In the genomic region with DNA sequence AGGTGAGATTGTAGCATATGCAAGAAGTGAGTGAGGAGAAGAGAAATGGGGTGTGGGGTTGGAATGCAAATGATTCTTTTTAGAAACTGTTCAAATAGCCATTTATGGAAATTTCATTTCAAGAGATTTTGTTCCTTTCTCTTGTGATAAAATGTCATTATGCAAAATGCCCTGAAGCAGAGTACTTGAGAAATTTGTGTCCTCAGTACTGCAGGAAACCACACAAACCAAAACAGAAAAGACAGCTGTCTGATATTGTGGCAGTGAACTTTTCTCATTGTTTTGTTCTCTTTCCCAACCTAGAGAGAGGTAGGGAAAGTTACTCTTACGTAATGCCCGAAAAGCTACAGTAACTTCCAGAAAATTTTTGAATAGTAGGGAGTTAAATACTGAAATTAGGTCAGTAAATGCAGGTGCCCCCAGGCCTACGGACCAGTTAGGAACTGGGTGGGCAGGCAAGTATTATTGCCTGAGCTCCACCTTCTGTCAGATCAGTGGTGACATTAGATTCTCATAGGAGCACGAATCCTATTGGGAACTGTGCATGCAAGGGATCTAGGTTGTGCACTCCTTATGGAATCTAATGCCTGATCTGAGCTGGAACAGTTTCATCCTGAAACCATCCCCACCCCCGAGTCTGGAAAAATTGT, we compare ENCODE assay signal across 9 cellular contexts. TPM values are rescaled to one million over a fixed set of nuclear protein-coding genes. Genes with fewer than 3 reads are reported as not detected.
DNase-seq lines count a peak whose midpoint lies in the region; ATAC-seq and TF ChIP-seq lines count a peak whose summit lies in the region.
"Had no signal": no experiment of that assay in that cellular context is flagged by ENCODE, and none has a peak within 500 bp of the region (broad histone marks: within the 10 kb centered on the region; RNA-seq: fewer than 3 reads in every experiment).

No MANE protein-coding gene starts in this region.

- H3K36me3 Mint-ChIP-seq in MCF 10A (ENCODE audit: insufficient read depth, unreplicated experiment) (no peaks in the 10 kb centered on the region), type B pancreatic cell (peaks cover 63% of the 10 kb centered on the region)
- peaks cover 52% of the 10 kb centered on the region for H3K36me3 Mint-ChIP-seq in T-helper 2 cell treated with Interferon-gamma antibody and Interleukin-4, amounts not matched to agents 5 μg/mL and 100 μg/mL, for 36 hours (ENCODE audit: low read depth)

- H3K4me3 ChIP-seq in mammary epithelial cell (replicated peaks in 1 of 3; ENCODE audit: insufficient read depth in 1 of 3, low read depth in 2 of 3, low read length in 3 of 3): no peak overlapping the region

- no peaks in the 10 kb centered on the region for H3K27me3 ChIP-seq in mammary epithelial cell (ENCODE audit: insufficient read depth, low read length)

- H3K4me3 Mint-ChIP-seq in MCF 10A (ENCODE audit: unreplicated experiment): no peak overlapping the region
- H3K4me3 Mint-ChIP-seq in T-helper 2 cell treated with Interferon-gamma antibody and Interleukin-4, amounts not matched to agents 5 μg/mL and 100 μg/mL, for 36 hours: peak overlapping the region; percentile 28
- no peak overlapping the region for H3K4me3 Mint-ChIP-seq in type B pancreatic cell

- TF ChIP-seq CTCF in MCF 10A (IDR thresholded peaks at IDR 0.05; ENCODE audit: unreplicated experiment) (no peak), mammary epithelial cell (conservative IDR thresholded peaks at IDR 0.05 in 1 of 2, IDR thresholded peaks at IDR 0.05 in 1 of 2; ENCODE audit: extremely low read depth in 1 of 2, insufficient read depth in 1 of 2, low read depth in 1 of 2, low read length in 2 of 2) (no peak), type B pancreatic cell (conservative IDR thresholded peaks at IDR 0.05) (no peak), GM13976 (IDR thresholded peaks at IDR 0.05; ENCODE audit: borderline replicate concordance, control extremely low read depth, extremely low read depth, insufficient read depth, missing control alignments) (no peak)

- no peak overlapping the region for H2AFZ ChIP-seq in mammary epithelial cell (ENCODE audit: low read depth, low read length)

- H3K9me3 ChIP-seq in mammary epithelial cell (replicated peaks; ENCODE audit: insufficient read depth, low read length): no peaks in the 10 kb centered on the region

- H3K27ac Mint-ChIP-seq in MCF 10A (ENCODE audit: low read depth, unreplicated experiment) (peak overlapping the region; percentile 73), type B pancreatic cell (peak overlapping the region; percentile 3)
- H3K27ac Mint-ChIP-seq in T-helper 2 cell treated with Interferon-gamma antibody and Interleukin-4, amounts not matched to agents 5 μg/mL and 100 μg/mL, for 36 hours: peak overlapping the region; percentile 38

- peak; percentile 74 for DNase-seq in MCF 10A (ENCODE audit: unreplicated experiment)
- DNase-seq in mammary epithelial cell: no peak
- no peak for DNase-seq in T-helper 2 cell treated with Interferon-gamma antibody and Interleukin-4, amounts not matched to agents 5 μg/mL and 100 μg/mL, for 36 hours (ENCODE audit: low spot score)
- no peak for DNase-seq in type B pancreatic cell (ENCODE audit: extremely low spot score, unreplicated experiment)
- no peak for DNase-seq in GM13976 (ENCODE audit: low spot score)
- no peak for DNase-seq in DMS 273 (lab: John Stamatoyannopoulos, UW; ENCODE audit: unreplicated experiment)
- DNase-seq in pons (ENCODE audit: low spot score): no peak
- DNase-seq: OCI-M1 had no signal

- CTCF ChIA-PET in MCF 10A (lab: Yijun Ruan, JAX) (interaction anchor here (1.3 to 1.6 kb wide), 2 partner anchors 8 to 222 kb away, joined by 4 to 6 read pairs; no protein-coding TSS in a partner anchor), mammary epithelial cell (lab: Charles Lee; ENCODE audit: low non-redundant PET) (no interaction called here)

- ATAC-seq in HG02981 (IDR thresholded peaks at IDR 0.05; ENCODE audit: unreplicated experiment): peak; percentile 85

- 28% methylated on average over 5 of the region's 5 CpGs for WGBS in mammary epithelial cell (ENCODE audit: low coverage, missing lambda C conversion rate)

- no peak overlapping the region for H3K4me2 ChIP-seq in mammary epithelial cell (ENCODE audit: insufficient read depth, low read depth, low read length)

- H4K20me1 ChIP-seq in mammary epithelial cell (ENCODE audit: insufficient read depth, low read length): no peaks in the 10 kb centered on the region

- no peak overlapping the region for H3K27ac ChIP-seq in mammary epithelial cell (ENCODE audit: insufficient read depth, low read depth, low read length)

- H3K9ac ChIP-seq in mammary epithelial cell (ENCODE audit: insufficient read depth, low read length): no peak overlapping the region

- H3K4me1 Mint-ChIP-seq in MCF 10A (ENCODE audit: insufficient read depth, unreplicated experiment): peaks cover 15% of the 10 kb centered on the region
- H3K4me1 Mint-ChIP-seq in T-helper 2 cell treated with Interferon-gamma antibody and Interleukin-4, amounts not matched to agents 5 μg/mL and 100 μg/mL, for 36 hours (ENCODE audit: low read depth): peaks cover 32% of the 10 kb centered on the region
- peaks cover 4% of the 10 kb centered on the region for H3K4me1 Mint-ChIP-seq in type B pancreatic cell (ENCODE audit: unreplicated experiment)

- H3K27me3 Mint-ChIP-seq in MCF 10A (ENCODE audit: insufficient read depth, unreplicated experiment) (no peaks in the 10 kb centered on the region), type B pancreatic cell (no peaks in the 10 kb centered on the region)
- H3K27me3 Mint-ChIP-seq in T-helper 2 cell treated with Interferon-gamma antibody and Interleukin-4, amounts not matched to agents 5 μg/mL and 100 μg/mL, for 36 hours (ENCODE audit: low read depth): no peaks in the 10 kb centered on the region

- dilution Hi-C loops in mammary epithelial cell (cut with HindIII; ENCODE audit: low sequenced_read_pairs): no loop called here

- BruUV-seq in MCF 10A (replicated peaks; lab: Mats Ljungman, UMichigan): no TSS peak
- BruUV-seq in mammary epithelial cell (replicated peaks; lab: Mats Ljungman, UMichigan): no TSS peak

- H3K9me3 Mint-ChIP-seq in MCF 10A (ENCODE audit: unreplicated experiment) (no peaks in the 10 kb centered on the region), type B pancreatic cell (no peaks in the 10 kb centered on the region)
- no peaks in the 10 kb centered on the region for H3K9me3 Mint-ChIP-seq in T-helper 2 cell treated with Interferon-gamma antibody and Interleukin-4, amounts not matched to agents 5 μg/mL and 100 μg/mL, for 36 hours

- H3K36me3 ChIP-seq in mammary epithelial cell (ENCODE audit: insufficient read depth, low read length): peaks cover 53% of the 10 kb centered on the region

- intact Hi-C loops in MCF 10A (cut with micrococcal nuclease): no loop called here
- intact Hi-C loops in mammary epithelial cell (cut with micrococcal nuclease): no loop called here

- peaks cover 7% of the 10 kb centered on the region for H3K79me2 ChIP-seq in mammary epithelial cell (ENCODE audit: insufficient read depth, low read length)

- H3K4me1 ChIP-seq in mammary epithelial cell (ENCODE audit: insufficient read depth, low read length): peaks cover 4% of the 10 kb centered on the region

- POLR2A ChIA-PET in MCF 10A (lab: Yijun Ruan, JAX): interaction anchor here (0.6 to 2.4 kb wide), 16 partner anchors 8 to 220 kb away, joined by 3 to 13 read pairs (median 3); no protein-coding TSS in a partner anchor

- in situ Hi-C loops in mammary epithelial cell (cut with MboI; ENCODE audit: low sequenced_read_pairs in 2 of 2): no loop called here
- in situ Hi-C loops in GM13976 (cut with MboI; ENCODE audit: low sequenced_read_pairs, unreplicated experiment): no loop called here

RNA-seq across cellular contexts. Expression of gene DLD, which starts 34.0 kb away (rescaled TPM):
- total RNA-seq in MCF 10A (2022): 83.0 and 85.7 TPM in 2 replicates
- total RNA-seq in mammary epithelial cell: 10 to 100 TPM; 52.7 to 89.8 TPM
- polyA plus RNA-seq in mammary epithelial cell: 118 TPM
- polyA minus RNA-seq in mammary epithelial cell: 60.8 TPM
- 74.3 and 80.7 TPM in 2 replicates for total RNA-seq in type B pancreatic cell (ENCODE audit: low replicate concordance)

Comparison
In these comparisons a context has a peak if more than half of its experiments do, and no peak if none do; other contexts are left out.
1. H3K27ac Mint-ChIP-seq: peak in every context shown above with its lines; median percentile 73 in MCF 10A; 38 in T-helper 2 cell treated with Interferon-gamma antibody and Interleukin-4, amounts not matched to agents 5 μg/mL and 100 μg/mL, for 36 hours; 3 in type B pancreatic cell.